In the genomic region with DNA sequence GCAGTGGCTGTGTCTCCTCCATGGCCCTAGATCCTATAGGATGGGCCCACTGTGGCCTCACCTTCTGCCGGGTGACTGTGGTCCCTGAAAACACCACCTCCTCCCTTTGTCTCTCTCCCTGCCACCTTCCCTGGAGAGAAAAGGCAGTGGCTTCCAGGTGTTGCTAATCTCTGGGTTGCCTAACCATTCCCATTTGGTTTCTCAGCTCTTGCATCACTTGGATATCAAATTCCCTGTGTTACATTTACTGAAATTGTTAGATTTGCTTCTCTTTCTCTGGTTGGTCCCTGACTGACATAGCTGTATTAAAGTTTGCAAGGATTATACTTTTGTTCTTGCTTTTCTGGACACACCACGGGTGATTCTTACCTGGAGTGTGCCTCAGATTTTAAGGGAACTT, we compare ENCODE assay signal across 1 cellular context.
TF ChIP-seq lines count a peak whose summit lies in the region.

No MANE protein-coding gene starts in this region.

TF ChIP-seq in GM12878, 131 proteins besides CTCF, POLR2A, EP300 and RAD21:
- TF ChIP-seq CREB1 (IDR thresholded peaks at IDR 0.05; ENCODE audit: low read depth) (no peak), BCL11A (IDR thresholded peaks at IDR 0.05; ENCODE audit: low read depth, low read length) (no peak), RFX5 (IDR thresholded peaks at IDR 0.05; ENCODE audit: low read depth, low read length) (no peak), HCFC1 (IDR thresholded peaks at IDR 0.05; ENCODE audit: low read length) (no peak), NFYA (IDR thresholded peaks at IDR 0.05; ENCODE audit: borderline replicate concordance, low read depth, low read length) (no peak)
TF ChIP-seq in GM12878: peak in this region for 0.
